6 cellular contexts compared by ENCODE assay signal in genomic region chr5:52981507-52981906, GRCh38. TPM values are rescaled to one million over a fixed set of nuclear protein-coding genes. Genes with fewer than 3 reads are reported as not detected.
"Had no signal": no experiment of that assay in that cellular context is flagged by ENCODE, and none has a peak within 500 bp of the region (broad histone marks: within the 10 kb centered on the region; RNA-seq: fewer than 3 reads in every experiment).

No MANE protein-coding gene starts in this region.

- DNase-seq: H9, HCEC 1CT had no signal

- H2AFZ ChIP-seq: GM23338 had no signal

- ATAC-seq: GM23338, HepG2 had no signal

- H3K4me3 ChIP-seq: GM23338 had no signal

- H3K27ac ChIP-seq: HL-60 had no signal

- H3K4me2 ChIP-seq: GM23338 had no signal

RNA-seq across cellular contexts. Expression of gene ITGA2, which starts 7.6 kb away (rescaled TPM):
- polyA plus RNA-seq: IgD-negative memory B cell had no signal
